Comparison of ENCODE assay signal across 9 cellular contexts in the genomic region with DNA sequence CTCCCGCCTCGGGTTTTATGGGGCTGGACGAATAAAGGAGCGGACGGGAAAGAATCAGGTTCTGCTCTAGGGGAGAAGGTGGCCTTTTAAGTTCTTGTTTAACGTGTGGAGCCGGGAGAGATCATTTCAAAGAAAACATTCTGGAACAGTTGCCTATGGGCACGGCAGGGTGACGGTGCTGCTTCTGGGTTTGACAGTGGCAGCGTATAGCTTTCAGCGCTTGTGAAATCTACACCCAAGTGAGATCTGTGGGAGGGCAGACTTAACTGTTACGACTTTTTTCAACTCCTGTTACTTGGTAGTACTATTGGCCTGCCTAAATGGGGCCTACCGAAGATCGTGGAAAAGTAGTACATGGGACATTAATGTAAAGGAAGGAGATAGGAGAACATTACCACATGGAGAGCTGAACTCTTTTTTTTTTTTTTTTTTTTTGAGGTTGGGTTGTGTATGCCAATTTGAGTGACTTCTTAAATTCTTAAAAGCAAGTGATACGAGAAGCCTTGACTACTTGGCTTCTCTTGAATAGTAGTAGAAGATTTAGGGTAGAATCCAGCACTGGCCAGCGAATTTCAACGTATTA. TPM values are rescaled to one million over a fixed set of nuclear protein-coding genes. Genes with fewer than 3 reads are reported as not detected.
DNase-seq lines count a peak whose midpoint lies in the region; ATAC-seq and TF ChIP-seq lines count a peak whose summit lies in the region.
"Had no signal": no experiment of that assay in that cellular context is flagged by ENCODE, and none has a peak within 500 bp of the region (broad histone marks: within the 10 kb centered on the region; RNA-seq: fewer than 3 reads in every experiment).

No MANE protein-coding gene starts in this region.

- intact Hi-C loops in CD4-positive, alpha-beta T cell (cut with DNase I, micrococcal nuclease), result loop anchor here (2.0 to 10.0 kb wide), 6 partner anchors 694 to 1622 kb away; a partner anchor contains a TSS
- intact Hi-C loops in transverse colon (cut with DNase I; ENCODE audit: low total_unique reads), result no loop called here

- H3K4me2 ChIP-seq in osteoblast (ENCODE audit: insufficient read depth, low read length), result peak overlapping the region; percentile 83

- H3K27me3 ChIP-seq in CD4-positive, alpha-beta T cell (ENCODE audit: control insufficient read depth, insufficient read depth, low read length), result no peaks in the 10 kb centered on the region
- H3K27me3 ChIP-seq in NT2/D1 (ENCODE audit: insufficient read depth, insufficient read length) (no peaks in the 10 kb centered on the region), osteoblast (ENCODE audit: insufficient read depth, low read length) (no peaks in the 10 kb centered on the region), transverse colon (no peaks in the 10 kb centered on the region)

- TF ChIP-seq POLR2A in transverse colon (IDR thresholded peaks at IDR 0.05), result peak; percentile 34

- peak overlapping the region; percentile 64 for H2AFZ ChIP-seq in osteoblast (ENCODE audit: low read length)

- H3K27ac Mint-ChIP-seq in CD4-positive, alpha-beta T cell, result no peak overlapping the region
- H3K27ac Mint-ChIP-seq in activated T-helper 17 cell treated with anti-CD3 and anti-CD28 coated beads, Interleukin-2, amount 50 U/mL, for 72 hours, result no peak overlapping the region
- H3K27ac Mint-ChIP-seq: dendritic cell treated with granulocyte-macrophage colony-stimulating factor and Interleukin-4, amounts not matched to agents 40 ng/mL and 50 ng/mL, for 4 days had no signal

- TF ChIP-seq CTCF in CD4-positive, alpha-beta T cell (IDR thresholded peaks at IDR 0.05), result no peak
- TF ChIP-seq CTCF in osteoblast (IDR thresholded peaks at IDR 0.05; ENCODE audit: extremely low read depth, low read depth, low read length), result no peak
- no peak for TF ChIP-seq CTCF in transverse colon (IDR thresholded peaks at IDR 0.05)

- peak; percentile 63 for ATAC-seq in CD4-positive, alpha-beta T cell (ENCODE audit: poor library complexity)
- ATAC-seq in GM19328 (IDR thresholded peaks at IDR 0.05; ENCODE audit: unreplicated experiment) (peak; percentile 30), HG03457 (IDR thresholded peaks at IDR 0.05; ENCODE audit: unreplicated experiment) (peak; percentile 30)
- peak; percentile 57 for ATAC-seq in activated T-helper 17 cell treated with anti-CD3 and anti-CD28 coated beads, Interleukin-2, amount 50 U/mL, for 72 hours (replicated peaks)

- H3K9me3 Mint-ChIP-seq in CD4-positive, alpha-beta T cell, result no peaks in the 10 kb centered on the region
- no peaks in the 10 kb centered on the region for H3K9me3 Mint-ChIP-seq in activated T-helper 17 cell treated with anti-CD3 and anti-CD28 coated beads, Interleukin-2, amount 50 U/mL, for 72 hours
- H3K9me3 Mint-ChIP-seq: dendritic cell treated with granulocyte-macrophage colony-stimulating factor and Interleukin-4, amounts not matched to agents 40 ng/mL and 50 ng/mL, for 4 days had no signal

- peaks cover 3% of the 10 kb centered on the region for H3K4me1 Mint-ChIP-seq in CD4-positive, alpha-beta T cell (ENCODE audit: low read depth)
- H3K4me1 Mint-ChIP-seq in activated T-helper 17 cell treated with anti-CD3 and anti-CD28 coated beads, Interleukin-2, amount 50 U/mL, for 72 hours, result peaks cover 5% of the 10 kb centered on the region

- H3K4me1 ChIP-seq in NT2/D1 (ENCODE audit: insufficient read depth, insufficient read length) (no peaks in the 10 kb centered on the region), osteoblast (ENCODE audit: insufficient read depth, low read length) (peaks cover 27% of the 10 kb centered on the region), transverse colon (peaks cover 15 to 51% (median 39%) of the 10 kb centered on the region in 4 donors)

- DNase-seq in CD4-positive, alpha-beta T cell, result peak; percentile 37 to 59 (median 48)
- no peak for DNase-seq in NT2/D1 (ENCODE audit: low read depth, low spot score)
- DNase-seq in foreskin melanocyte, result peak; percentile 66
- peak; percentile 80 for DNase-seq in osteoblast (ENCODE audit: insufficient read length, low spot score, missing footprints)
- peak; percentile 75 for DNase-seq in transverse colon

- in situ Hi-C loops in transverse colon (cut with MboI; ENCODE audit: low pct_ligation_motif_present in 1 of 4, low pct_unique_long_range_greater_than_20kb in 1 of 4, low sequenced_read_pairs in 3 of 4), result no loop called here

- H3K4me3 Mint-ChIP-seq in CD4-positive, alpha-beta T cell, result no peak overlapping the region
- H3K4me3 Mint-ChIP-seq in activated T-helper 17 cell treated with anti-CD3 and anti-CD28 coated beads, Interleukin-2, amount 50 U/mL, for 72 hours, result no peak overlapping the region
- H3K4me3 Mint-ChIP-seq: dendritic cell treated with granulocyte-macrophage colony-stimulating factor and Interleukin-4, amounts not matched to agents 40 ng/mL and 50 ng/mL, for 4 days had no signal

- peak overlapping the region; percentile 90 for H3K9ac ChIP-seq in NT2/D1 (ENCODE audit: insufficient read length, low read depth)

- H3K4me3 ChIP-seq in NT2/D1 (ENCODE audit: insufficient read length, low read depth), result peak overlapping the region; percentile 81
- H3K4me3 ChIP-seq in osteoblast (ENCODE audit: insufficient read depth, low read length), result peak overlapping the region; percentile 92
- H3K4me3 ChIP-seq in transverse colon, result peak overlapping the region; percentile 53 to 87 (median 84)

- peaks cover 45% of the 10 kb centered on the region for H4K20me1 ChIP-seq in osteoblast (ENCODE audit: insufficient read depth, low read length)

- peaks cover 10% of the 10 kb centered on the region for H3K27me3 Mint-ChIP-seq in CD4-positive, alpha-beta T cell
- H3K27me3 Mint-ChIP-seq in activated T-helper 17 cell treated with anti-CD3 and anti-CD28 coated beads, Interleukin-2, amount 50 U/mL, for 72 hours, result peaks cover 12% of the 10 kb centered on the region
- H3K27me3 Mint-ChIP-seq: dendritic cell treated with granulocyte-macrophage colony-stimulating factor and Interleukin-4, amounts not matched to agents 40 ng/mL and 50 ng/mL, for 4 days had no signal

- H3K9me3 ChIP-seq in CD4-positive, alpha-beta T cell (ENCODE audit: control insufficient read depth, low read length), result no peaks in the 10 kb centered on the region
- H3K9me3 ChIP-seq in NT2/D1 (ENCODE audit: insufficient read depth, low read length) (no peaks in the 10 kb centered on the region), osteoblast (ENCODE audit: low read depth, low read length) (no peaks in the 10 kb centered on the region), transverse colon (no peaks in the 10 kb centered on the region)

- peak overlapping the region; percentile 99 for H3K27ac ChIP-seq in CD4-positive, alpha-beta T cell (ENCODE audit: low read depth, low read length)
- H3K27ac ChIP-seq in osteoblast (ENCODE audit: low read depth, low read length) (peak overlapping the region; percentile 98), transverse colon (peak overlapping the region; percentile 94 to 99 (median 98))

- CTCF ChIA-PET in CD4-positive, alpha-beta T cell (lab: Charles Lee), result interaction anchor here (0.6 to 3.4 kb wide), 4 partner anchors 12 to 57 kb away, joined by 3 to 15 read pairs (median 5); no protein-coding TSS in a partner anchor

- peaks cover 3% of the 10 kb centered on the region for H3K36me3 Mint-ChIP-seq in CD4-positive, alpha-beta T cell (ENCODE audit: low read depth)
- H3K36me3 Mint-ChIP-seq in activated T-helper 17 cell treated with anti-CD3 and anti-CD28 coated beads, Interleukin-2, amount 50 U/mL, for 72 hours (ENCODE audit: low read depth), result peaks cover 7% of the 10 kb centered on the region

- WGBS in transverse colon (ENCODE audit: low coverage in 1 of 2), 2 donors, result 1% methylated on average over 16 to 17 of the region's 17 CpGs

- POLR2A ChIA-PET in CD4-positive, alpha-beta T cell (lab: Charles Lee), result interaction anchor here (0.6 to 4.0 kb wide), 18 partner anchors 10 to 1040 kb away, joined by 3 to 32 read pairs (median 4); a partner anchor contains a TSS

- peaks cover 57% of the 10 kb centered on the region for H3K79me2 ChIP-seq in osteoblast (ENCODE audit: insufficient read depth, low read length)

- no peaks in the 10 kb centered on the region for H3K36me3 ChIP-seq in NT2/D1 (ENCODE audit: insufficient read depth, insufficient read length, low read length)
- no peaks in the 10 kb centered on the region for H3K36me3 ChIP-seq in osteoblast (ENCODE audit: insufficient read depth, low read length)
- no peaks in the 10 kb centered on the region for H3K36me3 ChIP-seq in transverse colon

- TF ChIP-seq EP300 in transverse colon (IDR thresholded peaks at IDR 0.05; ENCODE audit: low read depth), result no peak

RNA-seq across cellular contexts. Expression of a gene that starts 0.7 kb away (rescaled TPM):
- total RNA-seq in CD4-positive, alpha-beta T cell, result 100 to 1,000 TPM in 1 of 2 experiments, 10 to 100 TPM in 1; 97.0 to 100 TPM
- 10 to 100 TPM; 37.1 to 58.2 TPM for total RNA-seq in activated T-helper 17 cell treated with anti-CD3 and anti-CD28 coated beads, Interleukin-2, amount 50 U/mL, for 72 hours
- 64.8 and 72.7 TPM in 2 replicates for total RNA-seq in osteoblast
- 10 to 100 TPM; 42.6 to 85.1 (median 57.3) TPM for total RNA-seq in transverse colon
